ENCODE assay signal across 14 cellular contexts in genomic region chr16:75948886-75949285, GRCh38.
DNase-seq lines count a peak whose midpoint lies in the region; ATAC-seq, FAIRE-seq and TF ChIP-seq lines count a peak whose summit lies in the region.
"Had no signal": no experiment of that assay in that cellular context is flagged by ENCODE, and none has a peak within 500 bp of the region (broad histone marks: within the 10 kb centered on the region; RNA-seq: fewer than 3 reads in every experiment).

No MANE protein-coding gene starts in this region.

- no peak overlapping the region for H3K4me3 ChIP-seq in HepG2 (replicated peaks in 1 of 3; ENCODE audit: insufficient read depth in 1 of 3, low read depth in 2 of 3, low read length in 3 of 3)
- H3K4me3 ChIP-seq: A549; BLaER1 treated with 17β-estradiol and CSF1 and Interleukin-3, amounts not matched to agents 10 nM and 100 nM; HAP-1 had no signal

- no peak for TF ChIP-seq RAD21 in HepG2 (CRISPR knock-in tag; IDR thresholded peaks at IDR 0.05)

- no peak for TF ChIP-seq EP300 in HepG2 (IDR thresholded peaks at IDR 0.05; ENCODE audit: low read depth in 2 of 2, low read length in 2 of 2)
- no peak for TF ChIP-seq EP300 in HepG2 (CRISPR knock-in tag; IDR thresholded peaks at IDR 0.05; ENCODE audit: borderline replicate concordance)

- no peaks in the 10 kb centered on the region for H4K20me1 ChIP-seq in HepG2 (ENCODE audit: insufficient read depth, low read length)
- H4K20me1 ChIP-seq: BLaER1 treated with 17β-estradiol and CSF1 and Interleukin-3, amounts not matched to agents 10 nM and 100 nM had no signal

- H3K27ac ChIP-seq in caudate nucleus (ENCODE audit: low read depth, low read length) (peak overlapping the region; percentile 96), substantia nigra (ENCODE audit: low read depth, low read length, poor library complexity, severe bottlenecking) (peak overlapping the region; percentile 93), HepG2 (ENCODE audit: extremely low read length, insufficient read depth, low read length) (no peak overlapping the region)
- H3K27ac ChIP-seq: A549; BLaER1 treated with 17β-estradiol and CSF1 and Interleukin-3, amounts not matched to agents 10 nM and 100 nM; HL-60 had no signal

- TF ChIP-seq POLR2A in HepG2 (IDR thresholded peaks at IDR 0.05; ENCODE audit: insufficient read depth in 1 of 2, low read depth in 2 of 2, low read length in 2 of 2): no peak

- H3K36me3 ChIP-seq in HepG2 (replicated peaks in 1 of 2; ENCODE audit: control insufficient read depth in 1 of 2, insufficient read depth in 2 of 2, low read length in 2 of 2): no peaks in the 10 kb centered on the region
- H3K36me3 ChIP-seq: BLaER1 treated with 17β-estradiol and CSF1 and Interleukin-3, amounts not matched to agents 10 nM and 100 nM; HAP-1 had no signal

- H3K9ac ChIP-seq in HepG2 (ENCODE audit: insufficient read depth, low read depth, low read length): no peak overlapping the region
- H3K9ac ChIP-seq: BLaER1 treated with 17β-estradiol and CSF1 and Interleukin-3, amounts not matched to agents 10 nM and 100 nM had no signal

- ATAC-seq in HepG2: no peak
- ATAC-seq in HG03097 (IDR thresholded peaks at IDR 0.05; ENCODE audit: low FRiP score, unreplicated experiment): no peak
- ATAC-seq: A549 had no signal

- H3K79me2 ChIP-seq in HepG2 (ENCODE audit: insufficient read depth, low read length): no peaks in the 10 kb centered on the region

- H3K9me3 ChIP-seq in HepG2 (ENCODE audit: low read length): no peaks in the 10 kb centered on the region
- H3K9me3 ChIP-seq: A549; BLaER1 treated with 17β-estradiol and CSF1 and Interleukin-3, amounts not matched to agents 10 nM and 100 nM; HAP-1 had no signal

- no peak for DNase-seq in caudate nucleus (lab: John Stamatoyannopoulos, UW)
- peak; percentile 46 for DNase-seq in medulla oblongata (ENCODE audit: extremely low spot score)
- no peak for DNase-seq in substantia nigra (lab: John Stamatoyannopoulos, UW)
- no peak for DNase-seq in NCI-H187 (lab: John Stamatoyannopoulos, UW)
- DNase-seq in HepG2 (ENCODE audit: low spot score): no peak
- DNase-seq: CD4-positive, CD25-positive, alpha-beta regulatory T cell; DMS53; GF-D8 had no signal

- intact Hi-C loops in HepG2 (cut with micrococcal nuclease; ENCODE audit: unreplicated experiment): no loop called here

- WGBS in HepG2 (ENCODE audit: low lambda C conversion rate): 74% methylated on average over 3 of the region's 3 CpGs

- H3K4me1 ChIP-seq in HepG2 (ENCODE audit: insufficient read depth, low read length): peaks cover 3% of the 10 kb centered on the region
- H3K4me1 ChIP-seq: A549; BLaER1 treated with 17β-estradiol and CSF1 and Interleukin-3, amounts not matched to agents 10 nM and 100 nM; HAP-1 had no signal

- CTCF ChIA-PET in HepG2 (lab: Yijun Ruan, JAX; ENCODE audit: low intra/inter-chr PET ratio, low total read pairs): no interaction called here

- no peak for FAIRE-seq in HepG2 (lab: Jason Lieb, UNC)
- FAIRE-seq: A549, GM19239 had no signal

- no peak overlapping the region for H3K4me2 ChIP-seq in HepG2 (ENCODE audit: low read depth, low read length)
- H3K4me2 ChIP-seq: A549; BLaER1 treated with 17β-estradiol and CSF1 and Interleukin-3, amounts not matched to agents 10 nM and 100 nM had no signal

- no peaks in the 10 kb centered on the region for H3K27me3 ChIP-seq in HepG2 (ENCODE audit: control insufficient read depth in 1 of 2, insufficient read depth in 2 of 2, low read length in 2 of 2)
- H3K27me3 ChIP-seq: BLaER1 treated with 17β-estradiol and CSF1 and Interleukin-3, amounts not matched to agents 10 nM and 100 nM had no signal

- no TSS peak for BruUV-seq in HepG2 (replicated peaks; lab: Mats Ljungman, UMichigan)

- TF ChIP-seq CTCF in HepG2 (CRISPR knock-in tag; IDR thresholded peaks at IDR 0.05): no peak

- POLR2A ChIA-PET in HepG2 (lab: Yijun Ruan, JAX): no interaction called here

- no peak overlapping the region for H2AFZ ChIP-seq in HepG2 (ENCODE audit: low read length)

- in situ Hi-C loops in HepG2 (cut with HindIII; ENCODE audit: extremely low pct_ligation_motif_present, low pct_unique_long_range_greater_than_20kb): no loop called here

TF ChIP-seq in HepG2, 621 proteins besides CTCF, POLR2A, EP300 and RAD21:
- TF ChIP-seq ZC3H13 (CRISPR knock-in tag; IDR thresholded peaks at IDR 0.05) (no peak), ZNF879 (CRISPR knock-in tag; IDR thresholded peaks at IDR 0.05) (no peak), ZBTB8A (CRISPR knock-in tag; IDR thresholded peaks at IDR 0.05; ENCODE audit: borderline replicate concordance, low read depth) (no peak), ZBTB25 (CRISPR knock-in tag; IDR thresholded peaks at IDR 0.05) (no peak), ZNF432 (CRISPR knock-in tag; IDR thresholded peaks at IDR 0.05; ENCODE audit: borderline replicate concordance) (no peak), ZNF883 (CRISPR knock-in tag; IDR thresholded peaks at IDR 0.05; ENCODE audit: not compliant biosample characterization) (no peak)
